In genomic region chr6:8301502-8301901, GRCh38 we compare ENCODE assay signal across 8 cellular contexts.
"Had no signal": no experiment of that assay in that cellular context is flagged by ENCODE, and none has a peak within 500 bp of the region (broad histone marks: within the 10 kb centered on the region; RNA-seq: fewer than 3 reads in every experiment).

No MANE protein-coding gene starts in this region.

- ATAC-seq: GM12878 had no signal

- DNase-seq: GDM1, GF-D8 had no signal

- FAIRE-seq: G401.6, GM12878, GM12891, GM12892, GM18507, GM19239 had no signal

- H3K4me3 ChIP-seq: GM12878 had no signal
